Comparison of ENCODE assay signal across 9 cellular contexts in genomic region chr19:8641908-8642547, GRCh38. TPM values are rescaled to one million over a fixed set of nuclear protein-coding genes. Genes with fewer than 3 reads are reported as not detected.
DNase-seq lines count a peak whose midpoint lies in the region; ATAC-seq and TF ChIP-seq lines count a peak whose summit lies in the region.
"Had no signal": no experiment of that assay in that cellular context is flagged by ENCODE, and none has a peak within 500 bp of the region (broad histone marks: within the 10 kb centered on the region; RNA-seq: fewer than 3 reads in every experiment).

No MANE protein-coding gene starts in this region.

- H3K27me3 ChIP-seq in brain microvascular endothelial cell (replicated peaks) (no peaks in the 10 kb centered on the region), lung (ENCODE audit: control insufficient read depth, insufficient read depth) (no peaks in the 10 kb centered on the region)
- H3K27me3 ChIP-seq: BLaER1 treated with 17β-estradiol and CSF1 and Interleukin-3, amounts not matched to agents 10 nM and 100 nM had no signal

- DNase-seq in NCI-H748 (lab: John Stamatoyannopoulos, UW; ENCODE audit: unreplicated experiment) (peak; percentile 19), NCI-H748 treated with DMSO at 0.1 percent for 48 hours (lab: John Stamatoyannopoulos, UW) (no peak), MV-4-11 (lab: John Stamatoyannopoulos, UW) (peak; percentile 81), brain microvascular endothelial cell (peak; percentile 68), lung (ENCODE audit: low spot score) (no peak), islet precursor cell (no peak), NCI-H128 (lab: John Stamatoyannopoulos, UW; ENCODE audit: unreplicated experiment) (no peak)

- H3K27ac ChIP-seq in brain microvascular endothelial cell (no peak overlapping the region), lung (ENCODE audit: low read depth in 1 of 2, low read length in 1 of 2) (no peak overlapping the region)

- TF ChIP-seq CTCF in brain microvascular endothelial cell (IDR thresholded peaks at IDR 0.05; ENCODE audit: low read depth, low read length, missing control alignments) (peak; percentile 63), lung (IDR thresholded peaks at IDR 0.05; ENCODE audit: control extremely low read depth, extremely low read depth) (peak; percentile 54)

- ATAC-seq in lung (ENCODE audit: insufficient read depth, low FRiP score) (no peak), GM19467 (IDR thresholded peaks at IDR 0.05; ENCODE audit: unreplicated experiment) (no peak)

- in situ Hi-C loops in brain microvascular endothelial cell (cut with HindIII; ENCODE audit: low pct_ligation_motif_present, low sequenced_read_pairs): no loop called here

- peaks cover 0 to 5% of the 10 kb centered on the region in 2 donors for H3K4me1 ChIP-seq in lung (ENCODE audit: control insufficient read depth in 2 of 2, insufficient read depth in 2 of 2, low read length in 2 of 2)

- 44 to 49% methylated on average over 4 of the region's 4 CpGs for WGBS in lung, 2 donors

- peaks cover 0 to 8% of the 10 kb centered on the region in 2 donors for H3K9me3 ChIP-seq in lung (ENCODE audit: control insufficient read depth in 2 of 2, insufficient read depth in 1 of 2, low read length in 1 of 2)

- H3K4me3 ChIP-seq in brain microvascular endothelial cell (ENCODE audit: low read depth, low read length) (no peak overlapping the region), lung (no peak overlapping the region)
- H3K4me3 ChIP-seq: BLaER1 treated with 17β-estradiol and CSF1 and Interleukin-3, amounts not matched to agents 10 nM and 100 nM had no signal

- no peaks in the 10 kb centered on the region for H3K36me3 ChIP-seq in brain microvascular endothelial cell (replicated peaks)
- H3K36me3 ChIP-seq in lung (ENCODE audit: control insufficient read depth in 2 of 2, insufficient read depth in 2 of 2, low read length in 2 of 2): no peaks in the 10 kb centered on the region
- H3K36me3 ChIP-seq: BLaER1 treated with 17β-estradiol and CSF1 and Interleukin-3, amounts not matched to agents 10 nM and 100 nM had no signal

RNA-seq across cellular contexts. Expression of gene NFILZ, which starts 11.6 kb away (rescaled TPM):
- not detected for total RNA-seq in lung
- polyA plus RNA-seq in lung: not detected

RNA-seq across cellular contexts. Expression of gene ADAMTS10, which starts 31.5 kb away (rescaled TPM):
- 10 to 100 TPM; 13.1 to 44.1 TPM for total RNA-seq in lung
- polyA plus RNA-seq in lung: 10 to 100 TPM in 1 of 2 donors, 1 to 10 TPM in 1; 9.1 to 17.5 TPM

RNA-seq across cellular contexts. Expression of gene ACTL9, which starts 56.6 kb away (rescaled TPM):
- total RNA-seq in lung: not detected
- not detected for polyA plus RNA-seq in lung

Comparison
In these comparisons a context has a peak if more than half of its experiments do, and no peak if none do; other contexts are left out.
1. DNase-seq: peak in NCI-H748 (single experiment), MV-4-11 (single experiment) and brain microvascular endothelial cell (single experiment); none in NCI-H748 treated with DMSO at 0.1 percent for 48 hours (single experiment), lung (single experiment), islet precursor cell (single experiment) and NCI-H128 (single experiment).